In genomic region chr4:827209-828081, GRCh38 we compare ENCODE assay signal across 1 cellular context.
A peak's percentile ranks its signal among the peaks of the same experiment; 100 is the strongest.
TF ChIP-seq lines count a peak whose summit lies in the region.

No MANE protein-coding gene starts in this region.

TF ChIP-seq in HepG2, 621 proteins besides CTCF, POLR2A, EP300 and RAD21:
- TF ChIP-seq KDM4B (CRISPR knock-in tag; IDR thresholded peaks at IDR 0.05) (no peak), PCBP1 (IDR thresholded peaks at IDR 0.05; ENCODE audit: borderline replicate concordance, low read depth, low read length) (0 out of 2 replicates have a peak, but pooled peaks have one; percentile 35), ARHGAP35 (CRISPR knock-in tag; IDR thresholded peaks at IDR 0.05; ENCODE audit: borderline replicate concordance) (no peak), NFE2 (CRISPR knock-in tag; IDR thresholded peaks at IDR 0.05) (no peak), NONO (IDR thresholded peaks at IDR 0.05) (no peak), NONO (CRISPR knock-in tag; conservative IDR thresholded peaks at IDR 0.05) (no peak), ZFP41 (CRISPR knock-in tag; IDR thresholded peaks at IDR 0.05; ENCODE audit: borderline replicate concordance) (no peak)
